1 cellular context compared by ENCODE assay signal in genomic region chr1:151853411-151853930, GRCh38.
TF ChIP-seq lines count a peak whose summit lies in the region.

TSS of gene THEM5 (minus strand) at chr1:151853712. CDS start at chr1:151853565, 147 bp downstream.

TF ChIP-seq in GM12878, 131 proteins besides CTCF, POLR2A, EP300 and RAD21:
- no peak for TF ChIP-seq PRDM15 (CRISPR knock-in tag; IDR thresholded peaks at IDR 0.05)
- no peak for TF ChIP-seq JUNB (IDR thresholded peaks at IDR 0.05)
- no peak for TF ChIP-seq ASH2L (IDR thresholded peaks at IDR 0.05; ENCODE audit: borderline replicate concordance, low read depth)
- TF ChIP-seq SUPT20H (IDR thresholded peaks at IDR 0.05; ENCODE audit: borderline replicate concordance, control insufficient read depth, low read depth, low read length) = no peak
- no peak for TF ChIP-seq FOS (IDR thresholded peaks at IDR 0.05; ENCODE audit: borderline replicate concordance, extremely low read depth, insufficient read length)
- no peak for TF ChIP-seq TAF1 (IDR thresholded peaks at IDR 0.05; ENCODE audit: borderline replicate concordance, low read depth, low read length)
- TF ChIP-seq KAT2A (conservative IDR thresholded peaks at IDR 0.05; ENCODE audit: control insufficient read depth, low read depth, low read length) = no peak
- TF ChIP-seq CHD1 (IDR thresholded peaks at IDR 0.05; ENCODE audit: low read depth, low read length) = no peak
- TF ChIP-seq TCF7 (IDR thresholded peaks at IDR 0.05; ENCODE audit: borderline replicate concordance) = no peak
- TF ChIP-seq ATF3 (IDR thresholded peaks at IDR 0.05; ENCODE audit: borderline replicate concordance, extremely low read depth, low read depth, low read length) = no peak
- no peak for TF ChIP-seq SREBF2 (IDR thresholded peaks at IDR 0.05; ENCODE audit: low read length)
